In genomic region chr17:72030067-72030899, GRCh38 we compare ENCODE assay signal across 1 cellular context.
TF ChIP-seq lines count a peak whose summit lies in the region.

No MANE protein-coding gene starts in this region.

TF ChIP-seq in WTC11, 78 proteins besides CTCF, POLR2A, EP300 and RAD21 (continued from another document):
- no peak for TF ChIP-seq IRF2 (CRISPR knock-in tag; IDR thresholded peaks at IDR 0.05; ENCODE audit: borderline replicate concordance, low read depth)
- 0 out of 2 replicates have a peak, but pooled peaks have one; percentile 49 for TF ChIP-seq KAT7 (CRISPR knock-in tag; IDR thresholded peaks at IDR 0.05; ENCODE audit: borderline replicate concordance)
- TF ChIP-seq SMAD4 (CRISPR knock-in tag; IDR thresholded peaks at IDR 0.05) = no peak
- TF ChIP-seq ZNF396 (CRISPR knock-in tag; IDR thresholded peaks at IDR 0.05; ENCODE audit: borderline replicate concordance) = no peak
- TF ChIP-seq E2F1 (CRISPR knock-in tag; IDR thresholded peaks at IDR 0.05) = no peak
- TF ChIP-seq ESRRA (CRISPR knock-in tag; IDR thresholded peaks at IDR 0.05; ENCODE audit: borderline replicate concordance) = no peak
- TF ChIP-seq, protein P1, sequence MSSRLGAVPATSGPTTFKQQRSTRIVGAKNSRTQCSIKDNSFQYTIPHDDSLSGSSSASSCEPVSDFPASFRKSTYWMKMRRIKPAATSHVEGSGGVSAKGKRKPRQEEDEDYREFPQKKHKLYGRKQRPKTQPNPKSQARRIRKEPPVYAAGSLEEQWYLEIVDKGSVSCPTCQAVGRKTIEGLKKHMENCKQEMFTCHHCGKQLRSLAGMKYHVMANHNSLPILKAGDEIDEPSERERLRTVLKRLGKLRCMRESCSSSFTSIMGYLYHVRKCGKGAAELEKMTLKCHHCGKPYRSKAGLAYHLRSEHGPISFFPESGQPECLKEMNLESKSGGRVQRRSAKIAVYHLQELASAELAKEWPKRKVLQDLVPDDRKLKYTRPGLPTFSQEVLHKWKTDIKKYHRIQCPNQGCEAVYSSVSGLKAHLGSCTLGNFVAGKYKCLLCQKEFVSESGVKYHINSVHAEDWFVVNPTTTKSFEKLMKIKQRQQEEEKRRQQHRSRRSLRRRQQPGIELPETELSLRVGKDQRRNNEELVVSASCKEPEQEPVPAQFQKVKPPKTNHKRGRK (CRISPR knock-in tag; IDR thresholded peaks at IDR 0.05; ENCODE audit: borderline replicate concordance) = no peak
- TF ChIP-seq ATF3 (CRISPR knock-in tag; conservative IDR thresholded peaks at IDR 0.05) = no peak
- peak; percentile 99 for TF ChIP-seq ETV6 (CRISPR knock-in tag; IDR thresholded peaks at IDR 0.05)
